1 cellular context compared by ENCODE assay signal in genomic region chr12:108839890-108840230, GRCh38.
TF ChIP-seq lines count a peak whose summit lies in the region.

No MANE protein-coding gene starts in this region.

TF ChIP-seq in GM12878, 131 proteins besides CTCF, POLR2A, EP300 and RAD21:
- TF ChIP-seq NR2F1 (conservative IDR thresholded peaks at IDR 0.05) (no peak), FOXK2 (IDR thresholded peaks at IDR 0.05) (no peak), ETV6 (conservative IDR thresholded peaks at IDR 0.05 in 1 of 2, IDR thresholded peaks at IDR 0.05 in 1 of 2; ENCODE audit: borderline replicate concordance in 1 of 2, low read depth in 1 of 2) (no peak)
TF ChIP-seq in GM12878: peak in this region for 0.
